ENCODE assay signal across 14 cellular contexts in genomic region chr16:70777973-70778406, GRCh38. TPM values are rescaled to one million over a fixed set of nuclear protein-coding genes. Genes with fewer than 3 reads are reported as not detected.
DNase-seq lines count a peak whose midpoint lies in the region; ATAC-seq, FAIRE-seq and TF ChIP-seq lines count a peak whose summit lies in the region.
"Had no signal": no experiment of that assay in that cellular context is flagged by ENCODE, and none has a peak within 500 bp of the region (broad histone marks: within the 10 kb centered on the region; RNA-seq: fewer than 3 reads in every experiment).

No MANE protein-coding gene starts in this region.

- in situ Hi-C loops in HepG2 (cut with HindIII; ENCODE audit: extremely low pct_ligation_motif_present, low pct_unique_long_range_greater_than_20kb) (no loop called here), K562 (cut with MboI) (no loop called here)

- H3K4me3 ChIP-seq in HepG2 (replicated peaks in 1 of 3; ENCODE audit: insufficient read depth in 1 of 3, low read depth in 2 of 3, low read length in 3 of 3) (no peak overlapping the region), right lobe of liver (no peak overlapping the region), K562 (no peak overlapping the region)

- no peak for FAIRE-seq in HepG2 (lab: Jason Lieb, UNC)
- FAIRE-seq in K562 (lab: Jason Lieb, UNC) = no peak
- FAIRE-seq: GM18507 had no signal

- H3K9ac ChIP-seq in HepG2 (ENCODE audit: insufficient read depth, low read depth, low read length) (no peak overlapping the region), K562 (ENCODE audit: insufficient read depth in 1 of 2, low read depth in 2 of 2, low read length in 2 of 2) (no peak overlapping the region)

- H2AFZ ChIP-seq in HepG2 (ENCODE audit: low read length) = no peak overlapping the region
- H2AFZ ChIP-seq in K562 (ENCODE audit: low read depth, low read length) = no peak overlapping the region

- TF ChIP-seq EP300 in HepG2 (IDR thresholded peaks at IDR 0.05; ENCODE audit: low read depth in 2 of 2, low read length in 2 of 2) = no peak
- no peak for TF ChIP-seq EP300 in HepG2 (CRISPR knock-in tag; IDR thresholded peaks at IDR 0.05; ENCODE audit: borderline replicate concordance)
- no peak for TF ChIP-seq EP300 in K562 (IDR thresholded peaks at IDR 0.05; ENCODE audit: low read length)

- H3K4me1 ChIP-seq in HepG2 (ENCODE audit: insufficient read depth, low read length) = peaks cover 6% of the 10 kb centered on the region; the same call in 1 of the 2 replicates
- no peaks in the 10 kb centered on the region for H3K4me1 ChIP-seq in right lobe of liver
- H3K4me1 ChIP-seq in K562 (replicated peaks in 1 of 2; ENCODE audit: control insufficient read depth in 2 of 2, insufficient read depth in 2 of 2, low read length in 2 of 2) = no peaks in the 10 kb centered on the region

- DNase-seq in HepG2 (ENCODE audit: low spot score) = no peak
- no peak for DNase-seq in right lobe of liver
- no peak for DNase-seq in K562 (ENCODE audit: extremely low read depth in 1 of 4, low spot score in 3 of 4)
- DNase-seq in kidney tubule cell (ENCODE audit: low spot score) = peak; percentile 27
- DNase-seq in NCI-H1417 treated with DMSO at 0.1 percent for 48 hours (lab: John Stamatoyannopoulos, UW) = no peak
- DNase-seq in T-helper 2 cell = no peak
- DNase-seq in NOMO-1 (lab: John Stamatoyannopoulos, UW; ENCODE audit: unreplicated experiment in 2 of 2) = no peak
- DNase-seq: activated CD4-positive, alpha-beta T cell treated with anti-CD3 and anti-CD28 coated beads, Interleukin-2, amount 50 U/mL, for 1 hour; activated T-cell treated with anti-CD3 and anti-CD28 coated beads, Interleukin-2, amount 50 U/mL, for 1 hour; NCI-H1436; right cardiac atrium; stimulated activated CD4-positive, alpha-beta T cell treated with anti-CD3 and anti-CD28 coated beads, Interleukin-4, amount 100 ng/mL, for 24 hours had no signal

- no peak overlapping the region for H3K27ac ChIP-seq in HepG2 (ENCODE audit: extremely low read length, insufficient read depth, low read length)
- H3K27ac ChIP-seq in right lobe of liver = no peak overlapping the region
- no peak overlapping the region for H3K27ac ChIP-seq in K562 (ENCODE audit: extremely low read depth, low read depth, low read length)

- TF ChIP-seq CTCF in HepG2 (CRISPR knock-in tag; IDR thresholded peaks at IDR 0.05) (no peak), right lobe of liver (IDR thresholded peaks at IDR 0.05) (no peak), K562 (IDR thresholded peaks at IDR 0.05 in 2 of 3, conservative IDR thresholded peaks at IDR 0.05 in 1 of 3; ENCODE audit: insufficient read depth in 2 of 3, low read depth in 1 of 3, low read length in 3 of 3) (no peak)

- no peak for ATAC-seq in HepG2
- no peak for ATAC-seq in right lobe of liver
- no peak for ATAC-seq in K562
- ATAC-seq in GM18870 (IDR thresholded peaks at IDR 0.05; ENCODE audit: unreplicated experiment) = no peak

- H3K36me3 ChIP-seq in HepG2 (replicated peaks in 1 of 2; ENCODE audit: control insufficient read depth in 1 of 2, insufficient read depth in 2 of 2, low read length in 2 of 2) = peaks cover 38 to 70% of the 10 kb centered on the region in 2 experiments
- H3K36me3 ChIP-seq in right lobe of liver = peaks cover 0 to 38% (median 13%) of the 10 kb centered on the region in 4 donors
- H3K36me3 ChIP-seq in K562 (ENCODE audit: control insufficient read depth, insufficient read depth, low read length) = peaks cover 66% of the 10 kb centered on the region; the same call in 2 of the 3 replicates

- POLR2A ChIA-PET in HepG2 (lab: Yijun Ruan, JAX) (no interaction called here), K562 (lab: Yijun Ruan, JAX) (no interaction called here)

- CTCF ChIA-PET in HepG2 (lab: Yijun Ruan, JAX; ENCODE audit: low intra/inter-chr PET ratio, low total read pairs) = no interaction called here
- CTCF ChIA-PET in K562 (lab: Yijun Ruan, JAX; ENCODE audit: low intra/inter-chr PET ratio) = no interaction called here

- H3K9me3 ChIP-seq in HepG2 (ENCODE audit: low read length) (no peaks in the 10 kb centered on the region), right lobe of liver (no peaks in the 10 kb centered on the region), K562 (replicated peaks; ENCODE audit: control insufficient read depth, insufficient read depth, low read depth, low read length) (peaks cover 3% of the 10 kb centered on the region; the same call in 1 of the 2 replicates)

- intact Hi-C loops in HepG2 (cut with micrococcal nuclease; ENCODE audit: unreplicated experiment) (no loop called here), right lobe of liver (cut with DNase I) (no loop called here), K562 (cut with micrococcal nuclease) (loop anchor here (10.0 kb wide), 1 partner anchor 403 kb away; no protein-coding TSS in a partner anchor)

- no peak overlapping the region for H3K4me2 ChIP-seq in HepG2 (ENCODE audit: low read depth, low read length)
- no peak overlapping the region for H3K4me2 ChIP-seq in K562 (ENCODE audit: insufficient read depth, low read length)

- TF ChIP-seq POLR2A in HepG2 (IDR thresholded peaks at IDR 0.05; ENCODE audit: insufficient read depth in 1 of 2, low read depth in 2 of 2, low read length in 2 of 2) (no peak), right lobe of liver (IDR thresholded peaks at IDR 0.05) (no peak), K562 (conservative IDR thresholded peaks at IDR 0.05) (no peak)

- TF ChIP-seq RAD21 in HepG2 (CRISPR knock-in tag; IDR thresholded peaks at IDR 0.05) = no peak
- TF ChIP-seq RAD21 in K562 (CRISPR knock-in tag; conservative IDR thresholded peaks at IDR 0.05 in 1 of 2, IDR thresholded peaks at IDR 0.05 in 1 of 2) = no peak

- no peaks in the 10 kb centered on the region for H3K27me3 ChIP-seq in HepG2 (ENCODE audit: control insufficient read depth in 1 of 2, insufficient read depth in 2 of 2, low read length in 2 of 2)
- no peaks in the 10 kb centered on the region for H3K27me3 ChIP-seq in right lobe of liver
- no peaks in the 10 kb centered on the region for H3K27me3 ChIP-seq in K562 (ENCODE audit: control insufficient read depth in 2 of 2, insufficient read depth in 2 of 2, low read length in 2 of 2)

- 95% methylated on average over 8 of the region's 8 CpGs for WGBS in HepG2 (ENCODE audit: low lambda C conversion rate)
- WGBS in right lobe of liver (ENCODE audit: insufficient coverage, low coverage, low lambda C conversion rate, missing lambda C conversion rate) = 88% methylated on average over 8 of the region's 8 CpGs
- WGBS in K562 (ENCODE audit: insufficient coverage, low coverage, missing lambda C conversion rate) = 91% methylated on average over 8 of the region's 8 CpGs

- BruUV-seq in HepG2 (replicated peaks; lab: Mats Ljungman, UMichigan) (no TSS peak), K562 (replicated peaks; lab: Mats Ljungman, UMichigan) (no TSS peak)

- H3K79me2 ChIP-seq in HepG2 (ENCODE audit: insufficient read depth, low read length) = no peaks in the 10 kb centered on the region
- no peaks in the 10 kb centered on the region for H3K79me2 ChIP-seq in K562 (ENCODE audit: control insufficient read depth, insufficient read depth, low read length)

- no peaks in the 10 kb centered on the region for H3K9me1 ChIP-seq in K562 (ENCODE audit: control insufficient read depth, insufficient read depth, low read length)

- H4K20me1 ChIP-seq in HepG2 (ENCODE audit: insufficient read depth, low read length) (no peaks in the 10 kb centered on the region), K562 (replicated peaks; ENCODE audit: control insufficient read depth, insufficient read depth, low read length) (no peaks in the 10 kb centered on the region)

RNA-seq across cellular contexts. Expression of gene VAC14, which starts 23.0 kb away (rescaled TPM):
- total RNA-seq in HepG2 (2016; rRNA removed; fragmentation: Illumina TruSeq; extraction: Trizol) (24.4 and 24.6 TPM in 2 replicates), right lobe of liver (10 to 100 TPM; 14.3 to 40.2 (median 23.4) TPM), K562 (2014; rRNA removed) (38.4 and 47.2 TPM in 2 replicates), K562 (2014; rRNA removed; fragmentation: Illumina TruSeq; extraction: Trizol) (8.6 and 12.0 TPM in 2 replicates), K562 (2015; rRNA removed; fragmentation: Illumina TruSeq; extraction: Trizol) (26.6 and 29.4 TPM in 2 replicates), K562 (2021) (36.7 and 41.6 TPM in 2 replicates)
- total RNA-seq in HepG2 (2016; cell fraction: cytosol; rRNA removed; fragmentation: Illumina TruSeq; extraction: Trizol; ENCODE audit: low read depth) = 9.1 and 12.1 TPM in 2 replicates
- 18.1 and 23.9 TPM in 2 replicates for total RNA-seq in HepG2 (2016; cell fraction: insoluble cytoplasmic fraction; rRNA removed; fragmentation: Illumina TruSeq; extraction: Trizol)
- total RNA-seq in HepG2 (2016; cell fraction: membrane; rRNA removed; fragmentation: Illumina TruSeq; extraction: Trizol) = 17.4 and 24.9 TPM in 2 replicates
- total RNA-seq in HepG2 (2016; cell fraction: nucleus; rRNA removed; fragmentation: Illumina TruSeq; extraction: Trizol) = 24.1 and 25.1 TPM in 2 replicates
- polyA plus RNA-seq in HepG2 (2011; rRNA removed) (23.5 and 26.0 TPM in 2 replicates), K562 (2011; rRNA removed) (13.8 and 26.1 TPM in 2 replicates), K562 (2014; fragmentation: Illumina TruSeq; extraction: Trizol) (33.6 and 42.1 TPM in 2 replicates), K562 (2014; fragmentation: Nextera tagmentation; extraction: Ambion mirVana) (1 to 10 TPM; 1.3 to 3.3 TPM), K562 (2014; rRNA removed) (27.0 and 31.3 TPM in 2 replicates)
- 15.1 and 23.3 TPM in 2 replicates for polyA plus RNA-seq in HepG2 (2011; cell fraction: cytosol; rRNA removed)
- 49.6 and 50.7 TPM in 2 replicates for polyA plus RNA-seq in HepG2 (2011; cell fraction: nucleus; rRNA removed)
- polyA plus RNA-seq in HepG2 (2012) = 18.6 and 24.0 TPM in 2 replicates
- polyA plus RNA-seq in HepG2 (2016; cell fraction: cytosol; fragmentation: Illumina TruSeq; extraction: Trizol; ENCODE audit: low read depth) = 14.6 and 18.8 TPM in 2 replicates
- 29.6 and 36.9 TPM in 2 replicates for polyA plus RNA-seq in HepG2 (2016; cell fraction: insoluble cytoplasmic fraction; fragmentation: Illumina TruSeq; extraction: Trizol; ENCODE audit: low read depth)
- polyA plus RNA-seq in HepG2 (2016; cell fraction: membrane; fragmentation: Illumina TruSeq; extraction: Trizol; ENCODE audit: low read depth) = 28.0 and 35.3 TPM in 2 replicates
- 41.2 and 46.7 TPM in 2 replicates for polyA plus RNA-seq in HepG2 (2016; cell fraction: nucleus; fragmentation: Illumina TruSeq; extraction: Trizol; ENCODE audit: insufficient read depth, low read depth)
- polyA minus RNA-seq in HepG2 (2011; rRNA and poly(A)+ RNA removed; ENCODE audit: low replicate concordance) = 58.3 and 79.6 TPM in 2 replicates
- polyA minus RNA-seq in HepG2 (2011; cell fraction: cytosol; rRNA and poly(A)+ RNA removed) = 22.8 and 23.7 TPM in 2 replicates
- polyA minus RNA-seq in HepG2 (2011; cell fraction: nucleus; rRNA and poly(A)+ RNA removed) = 33.0 and 34.8 TPM in 2 replicates
- total RNA-seq in K562 (2011; cell fraction: chromatin; rRNA removed; ENCODE audit: low replicate concordance) = 45.2 and 136 TPM in 2 replicates
- 58.6 and 60.4 TPM in 2 replicates for total RNA-seq in K562 (2011; cell fraction: nucleolus; rRNA removed)
- total RNA-seq in K562 (2011; cell fraction: nucleoplasm; rRNA removed) = 39.1 and 43.8 TPM in 2 replicates
- 19.2 and 38.0 TPM in 2 replicates for polyA plus RNA-seq in K562 (2011; cell fraction: cytosol; rRNA removed)
- polyA plus RNA-seq in K562 (2011; cell fraction: nucleus; rRNA removed) = 25.6 and 51.5 TPM in 2 replicates
- polyA plus RNA-seq in K562 (2012) = 39.3 and 41.6 TPM in 2 replicates
- 17.6 and 24.3 TPM in 2 replicates for polyA minus RNA-seq in K562 (2011; rRNA and poly(A)+ RNA removed)
- 27.8 and 38.5 TPM in 2 replicates for polyA minus RNA-seq in K562 (2011; cell fraction: cytosol; rRNA and poly(A)+ RNA removed)
- polyA minus RNA-seq in K562 (2011; cell fraction: nucleus; rRNA and poly(A)+ RNA removed) = 21.9 and 23.3 TPM in 2 replicates

Comparison
In these comparisons a context has a peak if more than half of its experiments do, and no peak if none do; other contexts are left out.
1. Of the 241 proteins assayed by ChIP-seq in both HepG2 and K562: peak only in HepG2: TFAP4; only in K562: none; in both: none; in neither: 240.